Comparison of ENCODE assay signal across 2 cellular contexts in the genomic region with DNA sequence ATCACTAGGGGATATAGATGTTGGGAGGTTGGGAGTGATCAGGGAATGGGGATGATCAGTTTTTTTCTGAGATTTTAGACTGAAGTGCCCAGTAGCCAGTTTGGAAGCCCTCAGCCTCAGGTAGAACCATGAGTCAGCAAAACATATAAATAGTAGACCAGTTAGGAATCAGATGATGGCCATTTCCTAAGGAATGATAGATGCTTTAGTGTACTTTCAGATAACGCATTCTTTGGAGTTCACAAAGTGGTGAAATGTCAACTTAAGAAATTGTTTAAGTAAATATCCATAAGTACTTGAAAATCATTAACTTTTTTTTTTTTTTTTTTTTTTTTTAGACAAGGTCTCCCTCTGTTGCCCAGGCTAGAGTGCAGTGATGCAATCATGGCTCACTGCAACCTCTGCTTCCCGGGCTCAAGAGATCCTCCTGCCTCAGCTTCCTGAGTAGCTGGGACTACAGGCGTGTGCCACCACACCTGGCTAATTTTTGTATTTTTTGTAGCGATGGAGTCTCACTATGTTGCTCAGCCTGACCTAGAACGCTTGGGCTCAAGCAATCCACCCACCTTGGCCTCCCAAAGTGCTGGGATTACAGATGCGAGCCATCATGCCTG. TPM values are rescaled to one million over a fixed set of nuclear protein-coding genes. Genes with fewer than 3 reads are reported as not detected.
"Had no signal": no experiment of that assay in that cellular context is flagged by ENCODE, and none has a peak within 500 bp of the region (broad histone marks: within the 10 kb centered on the region; RNA-seq: fewer than 3 reads in every experiment).

No MANE protein-coding gene starts in this region.

RNA-seq across cellular contexts. Expression of a gene that starts 40.3 kb away (rescaled TPM):
- total RNA-seq: natural killer cell treated with Interleukin-12 subunit alpha and Interleukin-12 subunit beta and Interleukin-15 and Interleukin-18, amount 100 ng/mL, for 72 hours had no signal
- polyA plus RNA-seq: immature natural killer cell had no signal
